Comparison of ENCODE assay signal across 9 cellular contexts in genomic region chrX:1392376-1393130, GRCh38. TPM values are rescaled to one million over a fixed set of nuclear protein-coding genes. Genes with fewer than 3 reads are reported as not detected.
DNase-seq lines count a peak whose midpoint lies in the region; ATAC-seq and TF ChIP-seq lines count a peak whose summit lies in the region.
"Had no signal": no experiment of that assay in that cellular context is flagged by ENCODE, and none has a peak within 500 bp of the region (broad histone marks: within the 10 kb centered on the region; RNA-seq: fewer than 3 reads in every experiment).

No MANE protein-coding gene starts in this region.

- ATAC-seq in GM19455 (IDR thresholded peaks at IDR 0.05; ENCODE audit: unreplicated experiment) (peak; percentile 36), HG03565 (IDR thresholded peaks at IDR 0.05; ENCODE audit: unreplicated experiment) (peak; percentile 0)

- H3K9me3 Mint-ChIP-seq in CD14-positive monocyte (peaks cover 0 to 1% (median 0%) of the 10 kb centered on the region in 7 donors), osteocyte (ENCODE audit: unreplicated experiment) (no peaks in the 10 kb centered on the region)
- no peaks in the 10 kb centered on the region for H3K9me3 Mint-ChIP-seq in activated T-helper 2 cell treated with anti-CD3 and anti-CD28 coated beads, Interferon-gamma antibody, Interleukin-2, Interleukin-4, amounts not matched to agents 10 μg/mL and 5 μg/mL and 100 μg/mL, durations not matched to agents 14 hours and 24 hours and 36 hours

- intact Hi-C loops in CD14-positive monocyte (cut with micrococcal nuclease) = loop anchor here (2.0 to 10.0 kb wide), 5 partner anchors 60 to 202 kb away; partner anchors contain the start of genes ASMTL (in 2 of the 2) and AKAP17A (in 1 of the 2)
- intact Hi-C loops in activated T-helper 2 cell treated with anti-CD3 and anti-CD28 coated beads, Interferon-gamma antibody, Interleukin-2, Interleukin-4, amounts not matched to agents 10 μg/mL and 5 μg/mL and 100 μg/mL, durations not matched to agents 14 hours and 24 hours and 36 hours (cut with micrococcal nuclease) = loop anchor here (1.0 to 5.0 kb wide), 6 partner anchors 61 to 1074 kb away; partner anchors contain the start of genes AKAP17A, GTPBP6 and P2RY8

- H3K4me3 Mint-ChIP-seq in CD14-positive monocyte (peak overlapping the region; percentile 89 to 90), osteocyte (ENCODE audit: unreplicated experiment) (peak overlapping the region; percentile 91)
- peak overlapping the region; percentile 95 for H3K4me3 Mint-ChIP-seq in activated T-helper 2 cell treated with anti-CD3 and anti-CD28 coated beads, Interferon-gamma antibody, Interleukin-2, Interleukin-4, amounts not matched to agents 10 μg/mL and 5 μg/mL and 100 μg/mL, durations not matched to agents 14 hours and 24 hours and 36 hours (ENCODE audit: low read depth)

- H3K4me1 Mint-ChIP-seq in CD14-positive monocyte (peaks cover 22% of the 10 kb centered on the region), osteocyte (ENCODE audit: unreplicated experiment) (peaks cover 45% of the 10 kb centered on the region)
- H3K4me1 Mint-ChIP-seq in activated T-helper 2 cell treated with anti-CD3 and anti-CD28 coated beads, Interferon-gamma antibody, Interleukin-2, Interleukin-4, amounts not matched to agents 10 μg/mL and 5 μg/mL and 100 μg/mL, durations not matched to agents 14 hours and 24 hours and 36 hours (ENCODE audit: low read depth) = peaks cover 26% of the 10 kb centered on the region

- DNase-seq in CD14-positive monocyte (ENCODE audit: low spot score) (peak; percentile 50), germinal center (ENCODE audit: low spot score) (peak; percentile 31), osteocyte (ENCODE audit: extremely low spot score, unreplicated experiment) (peak; percentile 92), NCI-H2029 (lab: John Stamatoyannopoulos, UW) (no peak), NCI-H1930 (lab: John Stamatoyannopoulos, UW) (no peak)
- DNase-seq in activated T-helper 2 cell treated with anti-CD3 and anti-CD28 coated beads, Interferon-gamma antibody, Interleukin-2, Interleukin-4, amounts not matched to agents 10 μg/mL and 5 μg/mL and 100 μg/mL, durations not matched to agents 14 hours and 24 hours and 36 hours (ENCODE audit: low spot score) = no peak

- H3K27me3 Mint-ChIP-seq in CD14-positive monocyte (ENCODE audit: low read depth in 3 of 3) (peaks cover 0 to 2% (median 0%) of the 10 kb centered on the region in 3 donors), osteocyte (ENCODE audit: unreplicated experiment) (no peaks in the 10 kb centered on the region)
- H3K27me3 Mint-ChIP-seq in activated T-helper 2 cell treated with anti-CD3 and anti-CD28 coated beads, Interferon-gamma antibody, Interleukin-2, Interleukin-4, amounts not matched to agents 10 μg/mL and 5 μg/mL and 100 μg/mL, durations not matched to agents 14 hours and 24 hours and 36 hours (ENCODE audit: low read depth) = no peaks in the 10 kb centered on the region

- no peak for TF ChIP-seq CTCF in CD14-positive monocyte (IDR thresholded peaks at IDR 0.05)
- no peak for TF ChIP-seq CTCF in osteocyte (IDR thresholded peaks at IDR 0.05)

- H3K36me3 Mint-ChIP-seq in CD14-positive monocyte (peaks cover 47 to 60% of the 10 kb centered on the region in 2 donors), osteocyte (ENCODE audit: unreplicated experiment) (peaks cover 22% of the 10 kb centered on the region)
- peaks cover 58% of the 10 kb centered on the region for H3K36me3 Mint-ChIP-seq in activated T-helper 2 cell treated with anti-CD3 and anti-CD28 coated beads, Interferon-gamma antibody, Interleukin-2, Interleukin-4, amounts not matched to agents 10 μg/mL and 5 μg/mL and 100 μg/mL, durations not matched to agents 14 hours and 24 hours and 36 hours (ENCODE audit: low read depth)

- H3K27ac Mint-ChIP-seq in CD14-positive monocyte (peak overlapping the region; percentile 88 to 97 (median 93)), osteocyte (ENCODE audit: unreplicated experiment) (peak overlapping the region; percentile 87)
- H3K27ac Mint-ChIP-seq in activated T-helper 2 cell treated with anti-CD3 and anti-CD28 coated beads, Interferon-gamma antibody, Interleukin-2, Interleukin-4, amounts not matched to agents 10 μg/mL and 5 μg/mL and 100 μg/mL, durations not matched to agents 14 hours and 24 hours and 36 hours = peak overlapping the region; percentile 95

RNA-seq across cellular contexts. Expression of gene SLC25A6, which starts 0.6 kb away (rescaled TPM):
- polyA plus RNA-seq in CD14-positive monocyte = 100 to 1,000 TPM; 442 to 449 TPM
- 318 and 325 TPM in 2 replicates for total RNA-seq in activated T-helper 2 cell treated with anti-CD3 and anti-CD28 coated beads, Interferon-gamma antibody, Interleukin-2, Interleukin-4, amounts not matched to agents 10 μg/mL and 5 μg/mL and 100 μg/mL, durations not matched to agents 14 hours and 24 hours and 36 hours
- 394 and 402 TPM in 2 replicates for total RNA-seq in osteocyte

RNA-seq across cellular contexts. Expression of gene IL3RA, which starts 56.0 kb away (rescaled TPM):
- 10 to 100 TPM in 1 of 2 donors, 1 to 10 TPM in 1; 4.4 to 12.0 TPM for polyA plus RNA-seq in CD14-positive monocyte
- 6.8 and 7.4 TPM in 2 replicates for total RNA-seq in activated T-helper 2 cell treated with anti-CD3 and anti-CD28 coated beads, Interferon-gamma antibody, Interleukin-2, Interleukin-4, amounts not matched to agents 10 μg/mL and 5 μg/mL and 100 μg/mL, durations not matched to agents 14 hours and 24 hours and 36 hours
- total RNA-seq in osteocyte = 0.24 TPM in 1 of 2 replicates, not detected in the other
- total RNA-seq: activated CD8-positive, alpha-beta memory T cell treated with anti-CD3 and anti-CD28 coated beads for 36 hours had no signal

Comparison
In these comparisons a context has a peak if more than half of its experiments do, and no peak if none do; other contexts are left out.
1. DNase-seq: peak in CD14-positive monocyte (single experiment), germinal center (single experiment) and osteocyte (single experiment); none in activated T-helper 2 cell treated with anti-CD3 and anti-CD28 coated beads, Interferon-gamma antibody, Interleukin-2, Interleukin-4, amounts not matched to agents 10 μg/mL and 5 μg/mL and 100 μg/mL, durations not matched to agents 14 hours and 24 hours and 36 hours (single experiment), NCI-H2029 (single experiment) and NCI-H1930 (0 of 2).
2. Peak in every context shown above with its lines, with median percentiles within 50 percentile points of each other: H3K27ac Mint-ChIP-seq and H3K4me3 Mint-ChIP-seq.